ENCODE assay signal across 21 cellular contexts in the genomic region with DNA sequence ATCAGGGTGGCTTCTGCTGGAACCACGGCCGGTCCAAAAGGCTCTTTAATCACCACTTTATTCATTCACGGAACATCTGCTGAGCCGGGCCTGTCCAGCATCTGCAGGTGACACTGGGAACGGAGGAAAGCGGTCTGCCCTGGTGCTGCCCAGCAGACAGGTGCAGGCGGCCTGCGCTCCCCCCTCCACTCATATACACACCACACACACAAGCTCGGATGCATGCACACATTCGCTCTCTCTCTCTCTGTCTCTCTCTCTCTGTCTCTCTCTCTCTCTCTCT.
DNase-seq lines count a peak whose midpoint lies in the region; ATAC-seq and TF ChIP-seq lines count a peak whose summit lies in the region.
"Had no signal": no experiment of that assay in that cellular context is flagged by ENCODE, and none has a peak within 500 bp of the region (broad histone marks: within the 10 kb centered on the region; RNA-seq: fewer than 3 reads in every experiment).

No MANE protein-coding gene starts in this region.

- H2BK15ac ChIP-seq in neuronal stem cell (ENCODE audit: low read length) (no peak overlapping the region), H9 (ENCODE audit: low read depth, low read length) (no peak overlapping the region)

- H3K27me3 Mint-ChIP-seq in H9 (ENCODE audit: low read depth), result peaks cover 5% of the 10 kb centered on the region
- H3K27me3 Mint-ChIP-seq: CD4-positive, CD25-positive, alpha-beta regulatory T cell had no signal

- H3K23me2 ChIP-seq in H9 (ENCODE audit: insufficient read length, low read depth, low read length, poor library complexity, severe bottlenecking), result no peaks in the 10 kb centered on the region

- H3K36me3 ChIP-seq in HEK293 (ENCODE audit: control insufficient read depth in 2 of 2, insufficient read depth in 1 of 2, low read length in 2 of 2), result no peaks in the 10 kb centered on the region
- H3K36me3 ChIP-seq in neuronal stem cell (replicated peaks in 1 of 2; ENCODE audit: control insufficient read depth in 2 of 2, insufficient read depth in 2 of 2, low read length in 2 of 2), result no peaks in the 10 kb centered on the region

- WGBS in neuronal stem cell (ENCODE audit: extremely low coverage in 2 of 2, insufficient read length in 2 of 2, insufficient replicate concordance in 1 of 2), 2 donors, result no CpG with 5 or more reads among the region's 10 CpGs
- WGBS in H9 (ENCODE audit: extremely low coverage, insufficient read length, low lambda C conversion rate), result no CpG with 5 or more reads among the region's 10 CpGs

- H3K4me3 Mint-ChIP-seq in H9, result no peak overlapping the region
- H3K4me3 Mint-ChIP-seq: CD4-positive, CD25-positive, alpha-beta regulatory T cell; GM23338 had no signal

- peaks cover 0 to under 1% of the 10 kb centered on the region in 2 experiments; a peak in 1 of 5 replicates for H3K9me3 Mint-ChIP-seq in H9
- H3K9me3 Mint-ChIP-seq: CD4-positive, CD25-positive, alpha-beta regulatory T cell; GM23338 had no signal

- peaks cover 4 to 8% of the 10 kb centered on the region in 2 experiments; a peak in 1 of 4 replicates for H3K4me1 Mint-ChIP-seq in H9
- H3K4me1 Mint-ChIP-seq: CD4-positive, CD25-positive, alpha-beta regulatory T cell; GM23338 had no signal

- no peak for ATAC-seq in GM18870 (IDR thresholded peaks at IDR 0.05; ENCODE audit: unreplicated experiment)
- ATAC-seq: GM23338, HCT116 had no signal

- H2BK20ac ChIP-seq in H9 (ENCODE audit: low read depth, low read length, poor library complexity, severe bottlenecking), result no peak overlapping the region

- H3K9ac ChIP-seq in neuronal stem cell (ENCODE audit: low read depth, low read length, poor library complexity) (no peak overlapping the region), H9 (ENCODE audit: extremely low read depth, insufficient read length, low read length) (no peak overlapping the region)

- H4K91ac ChIP-seq in neuronal stem cell (ENCODE audit: low read depth, low read length, poor library complexity) (no peak overlapping the region), H9 (ENCODE audit: insufficient read length, low read depth, low read length) (no peak overlapping the region)

- H3K14ac ChIP-seq in neuronal stem cell (ENCODE audit: low read length), result no peak overlapping the region
- H3K14ac ChIP-seq in H9 (ENCODE audit: insufficient read depth, low read length), result no peak overlapping the region

- CTCF ChIA-PET in HEK293 (lab: Yijun Ruan, JAX), result no interaction called here

- peak overlapping the region in 1 of 3 experiments; percentile 50; a peak in 1 of 7 replicates for H3K27ac Mint-ChIP-seq in H9
- H3K27ac Mint-ChIP-seq: CD4-positive, CD25-positive, alpha-beta regulatory T cell; GM23338 had no signal

- no peaks in the 10 kb centered on the region for H3K36me3 Mint-ChIP-seq in H9 (ENCODE audit: insufficient read depth in 1 of 3, low read depth in 3 of 3)
- H3K36me3 Mint-ChIP-seq: CD4-positive, CD25-positive, alpha-beta regulatory T cell had no signal

- H2AFZ ChIP-seq in neuronal stem cell (ENCODE audit: low read length) (no peak overlapping the region), H9 (ENCODE audit: low read length) (no peak overlapping the region)
- H2AFZ ChIP-seq: GM23338, PC-9 had no signal

- no peak overlapping the region for H3K4ac ChIP-seq in neuronal stem cell (ENCODE audit: low read length)
- H3K4ac ChIP-seq in H9 (ENCODE audit: low read depth, low read length), result no peak overlapping the region

- no peak overlapping the region for H2BK5ac ChIP-seq in neuronal stem cell (ENCODE audit: low read length)
- H2BK5ac ChIP-seq in H9 (ENCODE audit: insufficient read length, low read length), result no peak overlapping the region

- H2BK12ac ChIP-seq in neuronal stem cell (ENCODE audit: low read length) (no peak overlapping the region), H9 (ENCODE audit: insufficient read length, low read depth, low read length) (no peak overlapping the region)

- DNase-seq in NCI-H2029 (lab: John Stamatoyannopoulos, UW), result peak; percentile 34
- DNase-seq in NCI-H748 (lab: John Stamatoyannopoulos, UW; ENCODE audit: unreplicated experiment), result peak; percentile 77
- no peak for DNase-seq in neuronal stem cell (ENCODE audit: low spot score)
- no peak for DNase-seq in middle frontal gyrus (ENCODE audit: extremely low spot score, low spot score)
- DNase-seq in H9, result no peak
- DNase-seq: Caco-2; CD4-positive, CD25-positive, alpha-beta regulatory T cell; DMS 273 treated with DMSO at 0.1 percent for 48 hours; Karpas-422; NCI-H1417 treated with DMSO at 0.1 percent for 48 hours; NCI-H1930; NCI-H524 treated with DMSO at 0.1 percent for 48 hours; PC-9; SHP77 treated with DMSO at 0.1 percent for 48 hours; T-helper 2 cell had no signal

- no peak for TF ChIP-seq CTCF in HEK293 (tag by site-specific recombination; IDR thresholded peaks at IDR 0.05)
- TF ChIP-seq CTCF in H9 (conservative IDR thresholded peaks at IDR 0.05), result no peak

- H3K23ac ChIP-seq in neuronal stem cell (ENCODE audit: low read depth, low read length, poor library complexity), result peak overlapping the region; percentile 75
- H3K23ac ChIP-seq in H9 (ENCODE audit: insufficient read length, low read depth, low read length), result no peak overlapping the region

- peak overlapping the region; percentile 36 for H3K18ac ChIP-seq in neuronal stem cell (ENCODE audit: low read length)
- H3K18ac ChIP-seq in H9 (ENCODE audit: insufficient read length, low read depth, low read length), result no peak overlapping the region

- H3K56ac ChIP-seq in H9 (ENCODE audit: insufficient read length, low read depth, low read length), result no peak overlapping the region

- H3K27me3 ChIP-seq in neuronal stem cell (ENCODE audit: control insufficient read depth in 3 of 3, insufficient read depth in 3 of 3, low read depth in 1 of 3, low read length in 3 of 3) (no peaks in the 10 kb centered on the region), H9 (ENCODE audit: insufficient read depth, low read length) (no peaks in the 10 kb centered on the region)

- H3K4me2 ChIP-seq in neuronal stem cell (ENCODE audit: insufficient read depth, low read length, poor library complexity, severe bottlenecking) (no peak overlapping the region), H9 (ENCODE audit: insufficient read depth, insufficient read length, low read length) (no peak overlapping the region)
- H3K4me2 ChIP-seq: GM23338, PC-9 had no signal

- no peaks in the 10 kb centered on the region for H3K9me3 ChIP-seq in HEK293 (ENCODE audit: control insufficient read depth, insufficient read depth, low read depth, low read length)
- H3K9me3 ChIP-seq in neuronal stem cell (replicated peaks in 1 of 2; ENCODE audit: control insufficient read depth in 2 of 2, insufficient read depth in 1 of 2, low read depth in 1 of 2, low read length in 2 of 2), result peaks cover 0 to 2% of the 10 kb centered on the region in 2 donors
- H3K9me3 ChIP-seq in H9 (ENCODE audit: control insufficient read depth, low read depth, low read length), result no peaks in the 10 kb centered on the region
- H3K9me3 ChIP-seq: Caco-2 had no signal

- no peak overlapping the region for H3K27ac ChIP-seq in HEK293 (ENCODE audit: extremely low read depth, low read depth, low read length)
- H3K27ac ChIP-seq in neuronal stem cell (replicated peaks; ENCODE audit: low read length), result no peak overlapping the region
- H3K27ac ChIP-seq in H9 (ENCODE audit: insufficient read length, low read depth, low read length), result no peak overlapping the region
- H3K27ac ChIP-seq: PC-9, RWPE1, SK-N-MC had no signal

- no peaks in the 10 kb centered on the region for H3K79me2 ChIP-seq in H9 (ENCODE audit: insufficient read depth, low read length)

- no peak overlapping the region for H4K5ac ChIP-seq in H9 (ENCODE audit: insufficient read length, low read depth, low read length)

- no peaks in the 10 kb centered on the region for H4K20me1 ChIP-seq in H9 (ENCODE audit: control insufficient read depth, insufficient read depth, insufficient read length)

- no peak overlapping the region for H3T11ph ChIP-seq in H9 (ENCODE audit: low read length)

- no peak overlapping the region for H2BK120ac ChIP-seq in neuronal stem cell (ENCODE audit: low read depth, low read length)
- no peak overlapping the region for H2BK120ac ChIP-seq in H9 (ENCODE audit: low read depth, low read length, poor library complexity, severe bottlenecking)

- POLR2A ChIA-PET in HEK293 (lab: Yijun Ruan, JAX), result no interaction called here

- H3K4me3 ChIP-seq in HEK293 (ENCODE audit: low read depth, low read length) (no peak overlapping the region), neuronal stem cell (ENCODE audit: low read length in 2 of 2) (no peak overlapping the region)
- H3K4me3 ChIP-seq: GM23338, PC-9, SK-N-MC had no signal

- H2AK5ac ChIP-seq in neuronal stem cell (ENCODE audit: low read depth, low read length) (no peak overlapping the region), H9 (ENCODE audit: insufficient read length, low read length) (no peak overlapping the region)

- H3K79me1 ChIP-seq in neuronal stem cell (ENCODE audit: low read depth, low read length) (no peaks in the 10 kb centered on the region), H9 (ENCODE audit: insufficient read depth, low read depth, low read length, poor library complexity, severe bottlenecking) (no peaks in the 10 kb centered on the region)

- no peak overlapping the region for H4K8ac ChIP-seq in neuronal stem cell (ENCODE audit: low read depth, low read length)
- no peak overlapping the region for H4K8ac ChIP-seq in H9 (replicated peaks; ENCODE audit: insufficient read length, low read depth, low read length)

- H3K4me1 ChIP-seq in HEK293 (ENCODE audit: control insufficient read depth, insufficient read depth, low read length) (no peaks in the 10 kb centered on the region), neuronal stem cell (ENCODE audit: control insufficient read depth in 2 of 2, insufficient read depth in 1 of 2, low read depth in 1 of 2, low read length in 2 of 2) (peaks cover 0 to 2% of the 10 kb centered on the region in 2 donors), H9 (ENCODE audit: insufficient read depth, low read length) (no peaks in the 10 kb centered on the region)
- H3K4me1 ChIP-seq: Caco-2 had no signal

TF ChIP-seq in HEK293, 187 proteins besides CTCF, POLR2A, EP300 and RAD21:
- TF ChIP-seq ZNF529 (tag by site-specific recombination; IDR thresholded peaks at IDR 0.05; ENCODE audit: insufficient replicate concordance), result no peak
- no peak for TF ChIP-seq ZNF549 (tag by site-specific recombination; IDR thresholded peaks at IDR 0.05)
- 0 out of 2 replicates have a peak, but pooled peaks have one; percentile 36 for TF ChIP-seq ZNF596 (tag by site-specific recombination; IDR thresholded peaks at IDR 0.05)
TF ChIP-seq in HEK293: peak in this region for 1.

Comparison
In these comparisons a context has a peak if more than half of its experiments do, and no peak if none do; other contexts are left out.
1. DNase-seq: peak in NCI-H2029 (single experiment) and NCI-H748 (single experiment); none in neuronal stem cell (single experiment), middle frontal gyrus (single experiment) and H9 (single experiment).